ENCODE assay signal across 14 cellular contexts in genomic region chr6:1767481-1768246, GRCh38.
DNase-seq lines count a peak whose midpoint lies in the region; ATAC-seq, FAIRE-seq and TF ChIP-seq lines count a peak whose summit lies in the region.
"Had no signal": no experiment of that assay in that cellular context is flagged by ENCODE, and none has a peak within 500 bp of the region (broad histone marks: within the 10 kb centered on the region; RNA-seq: fewer than 3 reads in every experiment).

No MANE protein-coding gene starts in this region.

- H2BK120ac ChIP-seq in mesendoderm (ENCODE audit: low read depth, low read length) = no peak overlapping the region

- BruUV-seq in Calu3 (replicated peaks; lab: Mats Ljungman, UMichigan) (no TSS peak), endothelial cell of umbilical vein (replicated peaks; lab: Mats Ljungman, UMichigan) (no TSS peak)

- H3K36me3 Mint-ChIP-seq in Calu3 (ENCODE audit: insufficient read depth, unreplicated experiment) = peaks cover 5% of the 10 kb centered on the region

- H4K20me1 ChIP-seq in endothelial cell of umbilical vein (replicated peaks; ENCODE audit: control insufficient read depth, extremely low read depth, insufficient read depth, low read length) = no peaks in the 10 kb centered on the region
- H4K20me1 ChIP-seq: BLaER1 treated with 17β-estradiol and CSF1 and Interleukin-3, amounts not matched to agents 10 nM and 100 nM had no signal

- no peak overlapping the region for H3K23ac ChIP-seq in mesendoderm (ENCODE audit: low read length)

- no peaks in the 10 kb centered on the region for H3K27me3 Mint-ChIP-seq in Calu3 (ENCODE audit: unreplicated experiment)
- H3K27me3 Mint-ChIP-seq: central memory CD8-positive, alpha-beta T cell; IgD-negative memory B cell had no signal

- H3K4me3 ChIP-seq in endothelial cell of umbilical vein (replicated peaks in 1 of 3; ENCODE audit: insufficient read depth in 1 of 3, low read depth in 1 of 3, low read length in 3 of 3) (no peak overlapping the region), mesendoderm (ENCODE audit: low read length) (no peak overlapping the region)
- H3K4me3 ChIP-seq: BLaER1 treated with 17β-estradiol and CSF1 and Interleukin-3, amounts not matched to agents 10 nM and 100 nM; prostate gland had no signal

- H3K9me1 ChIP-seq in endothelial cell of umbilical vein (replicated peaks; ENCODE audit: control insufficient read depth, extremely low read depth, insufficient read depth, low read length) = no peaks in the 10 kb centered on the region

- TF ChIP-seq POLR2A in endothelial cell of umbilical vein (IDR thresholded peaks at IDR 0.05; ENCODE audit: low read depth, low read length) (no peak), H54 (IDR thresholded peaks at IDR 0.05; ENCODE audit: low read depth, low read length) (no peak)

- H2BK5ac ChIP-seq in mesendoderm (ENCODE audit: low read length) = no peak overlapping the region

- no peak for ATAC-seq in GM21526 (IDR thresholded peaks at IDR 0.05; ENCODE audit: low FRiP score, unreplicated experiment)

- no peak for TF ChIP-seq CTCF in Calu3 (IDR thresholded peaks at IDR 0.05; ENCODE audit: unreplicated experiment)
- TF ChIP-seq CTCF in endothelial cell of umbilical vein (IDR thresholded peaks at IDR 0.05; ENCODE audit: extremely low read depth in 1 of 2, insufficient read depth in 1 of 2, low read depth in 1 of 2, low read length in 2 of 2) = no peak

- H3K27ac ChIP-seq in endothelial cell of umbilical vein (ENCODE audit: insufficient read depth, low read depth, low read length) (no peak overlapping the region), mesendoderm (ENCODE audit: low read depth, low read length) (no peak overlapping the region)
- H3K27ac ChIP-seq: BLaER1 treated with 17β-estradiol and CSF1 and Interleukin-3, amounts not matched to agents 10 nM and 100 nM; prostate gland had no signal

- WGBS in mesendoderm (ENCODE audit: extremely low coverage, insufficient coverage, low lambda C conversion rate) = no CpG with 5 or more reads among the region's 7 CpGs

- H4K5ac ChIP-seq in mesendoderm (ENCODE audit: low read length) = no peak overlapping the region

- dilution Hi-C loops in endothelial cell of umbilical vein (cut with MboI; ENCODE audit: extremely low pct_ligation_motif_present, low sequenced_read_pairs) = no loop called here

- H3K27me3 ChIP-seq in endothelial cell of umbilical vein (ENCODE audit: control insufficient read depth in 2 of 2, insufficient read depth in 2 of 2, low read length in 2 of 2) = no peaks in the 10 kb centered on the region
- no peaks in the 10 kb centered on the region for H3K27me3 ChIP-seq in mesendoderm (ENCODE audit: insufficient read depth, low read length, poor library complexity)
- H3K27me3 ChIP-seq: BLaER1 treated with 17β-estradiol and CSF1 and Interleukin-3, amounts not matched to agents 10 nM and 100 nM had no signal

- H3K4me3 Mint-ChIP-seq in Calu3 (ENCODE audit: low read depth, unreplicated experiment) = no peak overlapping the region
- H3K4me3 Mint-ChIP-seq: central memory CD8-positive, alpha-beta T cell; IgD-negative memory B cell had no signal

- intact Hi-C loops in Calu3 (cut with micrococcal nuclease; ENCODE audit: unreplicated experiment) (loop anchor here (10.0 kb wide), 1 partner anchor 147 kb away; no protein-coding TSS in a partner anchor), endothelial cell of umbilical vein (cut with micrococcal nuclease) (loop anchor here (5.0 kb wide), 2 partner anchors 55 to 865 kb away; no protein-coding TSS in a partner anchor)

- H2AFZ ChIP-seq in endothelial cell of umbilical vein (ENCODE audit: low read depth, low read length) = no peak overlapping the region

- CTCF ChIA-PET in Calu3 (lab: Charles Lee) = interaction anchor here (0.5 to 1.6 kb wide), 2 partner anchors 35 to 45 kb away, joined by 3 read pairs; no protein-coding TSS in a partner anchor
- CTCF ChIA-PET in endothelial cell of umbilical vein (lab: Charles Lee) = interaction anchor here (1.0 to 2.3 kb wide), 7 partner anchors 11 to 586 kb away, joined by 3 to 9 read pairs (median 4); no protein-coding TSS in a partner anchor

- H4K8ac ChIP-seq in mesendoderm (ENCODE audit: low read depth, low read length) = no peak overlapping the region

- H3K4ac ChIP-seq in mesendoderm (ENCODE audit: low read depth, low read length) = no peak overlapping the region

- POLR2A ChIA-PET in endothelial cell of umbilical vein (lab: Charles Lee) = no interaction called here

- DNase-seq in Calu3 = peak; percentile 29
- peak; percentile 28 for DNase-seq in NCI-H2029 treated with DMSO at 0.1 percent for 48 hours (lab: John Stamatoyannopoulos, UW)
- peak; percentile 38 for DNase-seq in endothelial cell of umbilical vein (ENCODE audit: low read depth, low spot score)
- peak; percentile 59 for DNase-seq in mesendoderm
- DNase-seq in H54 (ENCODE audit: insufficient read length, low spot score) = no peak
- no peak for DNase-seq in frontal cortex (ENCODE audit: low spot score in 2 of 2)
- DNase-seq in cerebellum (ENCODE audit: low spot score) = no peak
- DNase-seq: NCI-H526 had no signal

- no peak overlapping the region for H3K18ac ChIP-seq in mesendoderm (ENCODE audit: low read length)

- H3K9me3 ChIP-seq in endothelial cell of umbilical vein (replicated peaks; ENCODE audit: control insufficient read depth, insufficient read depth, low read length) = no peaks in the 10 kb centered on the region
- H3K9me3 ChIP-seq: BLaER1 treated with 17β-estradiol and CSF1 and Interleukin-3, amounts not matched to agents 10 nM and 100 nM; prostate gland had no signal

- no peaks in the 10 kb centered on the region for H3K79me2 ChIP-seq in endothelial cell of umbilical vein (ENCODE audit: control insufficient read depth, insufficient read depth, low read length)
- no peaks in the 10 kb centered on the region for H3K79me2 ChIP-seq in mesendoderm (ENCODE audit: control insufficient read depth, insufficient read depth, low read length)

- no peaks in the 10 kb centered on the region for H3K79me1 ChIP-seq in mesendoderm (ENCODE audit: low read length)

- H3K9ac ChIP-seq in endothelial cell of umbilical vein (replicated peaks; ENCODE audit: extremely low read depth, insufficient read depth, low read length) = no peak overlapping the region
- no peak overlapping the region for H3K9ac ChIP-seq in mesendoderm (ENCODE audit: low read length)
- H3K9ac ChIP-seq: BLaER1 treated with 17β-estradiol and CSF1 and Interleukin-3, amounts not matched to agents 10 nM and 100 nM had no signal

- no peaks in the 10 kb centered on the region for H3K36me3 ChIP-seq in endothelial cell of umbilical vein (ENCODE audit: control insufficient read depth in 2 of 2, extremely low read depth in 1 of 2, insufficient read depth in 2 of 2, low read length in 2 of 2)
- no peaks in the 10 kb centered on the region for H3K36me3 ChIP-seq in mesendoderm (ENCODE audit: control insufficient read depth, insufficient read depth, low read length)
- H3K36me3 ChIP-seq: prostate gland had no signal

- no peak overlapping the region for H2AK5ac ChIP-seq in mesendoderm (ENCODE audit: low read length)

- peak; percentile 40 for FAIRE-seq in endothelial cell of umbilical vein (lab: Jason Lieb, UNC)
- FAIRE-seq in H54 (lab: Jason Lieb, UNC) = no peak
- no peak for FAIRE-seq in frontal cortex (lab: Jason Lieb, UNC)
- FAIRE-seq: GM12891 had no signal

- H3K4me1 Mint-ChIP-seq in Calu3 (ENCODE audit: low read depth, unreplicated experiment) = peaks cover 57% of the 10 kb centered on the region

- no peak overlapping the region for H2BK15ac ChIP-seq in mesendoderm (replicated peaks; ENCODE audit: low read depth)

- no peak overlapping the region for H3K56ac ChIP-seq in mesendoderm (ENCODE audit: low read length)

- H3K9me3 Mint-ChIP-seq in Calu3 (ENCODE audit: low read depth, unreplicated experiment) = no peaks in the 10 kb centered on the region
- H3K9me3 Mint-ChIP-seq: central memory CD8-positive, alpha-beta T cell; IgD-negative memory B cell had no signal

- peak overlapping the region; percentile 67 for H3K27ac Mint-ChIP-seq in Calu3 (ENCODE audit: unreplicated experiment)

- H3K4me1 ChIP-seq in endothelial cell of umbilical vein (ENCODE audit: control insufficient read depth, extremely low read depth, insufficient read depth, low read length) = peaks cover 53% of the 10 kb centered on the region
- H3K4me1 ChIP-seq in mesendoderm (ENCODE audit: control insufficient read depth, low read depth, low read length) = peaks cover 4% of the 10 kb centered on the region
- H3K4me1 ChIP-seq: prostate gland had no signal

- H3K4me2 ChIP-seq in endothelial cell of umbilical vein (ENCODE audit: insufficient read depth, low read length) (peak overlapping the region; percentile 48), mesendoderm (ENCODE audit: low read length) (no peak overlapping the region)

TF ChIP-seq in endothelial cell of umbilical vein, 7 proteins besides CTCF, POLR2A, EP300 and RAD21:
- TF ChIP-seq POLR2AphosphoS5 (IDR thresholded peaks at IDR 0.05; ENCODE audit: insufficient read depth, low read depth, low read length) = no peak
- TF ChIP-seq MAX (IDR thresholded peaks at IDR 0.05; ENCODE audit: insufficient read depth, insufficient read length) = no peak
- no peak for TF ChIP-seq GATA2 (IDR thresholded peaks at IDR 0.05; ENCODE audit: insufficient read depth, insufficient read length, low read depth, low read length)
- peak; percentile 72 for TF ChIP-seq JUN (IDR thresholded peaks at IDR 0.05; ENCODE audit: borderline replicate concordance, insufficient read depth, insufficient read length, low read depth)
- TF ChIP-seq FOS (IDR thresholded peaks at IDR 0.05; ENCODE audit: borderline replicate concordance, insufficient read depth, low read length) = peak; percentile 51
- TF ChIP-seq MYC (IDR thresholded peaks at IDR 0.05; ENCODE audit: low read depth, low read length) = no peak
- no peak for TF ChIP-seq EZH2 (IDR thresholded peaks at IDR 0.05; ENCODE audit: borderline replicate concordance, low read depth, low read length, severe bottlenecking)

Comparison
In these comparisons a context has a peak if more than half of its experiments do, and no peak if none do; other contexts are left out.
1. DNase-seq: peak in Calu3 (single experiment), NCI-H2029 treated with DMSO at 0.1 percent for 48 hours (single experiment), endothelial cell of umbilical vein (single experiment) and mesendoderm (single experiment); none in H54 (single experiment), frontal cortex (0 of 2) and cerebellum (single experiment).